In genomic region chr5:168088415-168089165, GRCh38 we compare ENCODE assay signal across 23 cellular contexts.
A peak's percentile ranks its signal among the peaks of the same experiment; 100 is the strongest.
DNase-seq lines count a peak whose midpoint lies in the region; ATAC-seq and TF ChIP-seq lines count a peak whose summit lies in the region.
"Had no signal": no experiment of that assay in that cellular context is flagged by ENCODE, and none has a peak within 500 bp of the region (broad histone marks: within the 10 kb centered on the region; RNA-seq: fewer than 3 reads in every experiment).

No MANE protein-coding gene starts in this region.

- H3K4me3 ChIP-seq in body of pancreas, result no peak overlapping the region
- H3K4me3 ChIP-seq: BLaER1 had no signal

- no peaks in the 10 kb centered on the region for H3K9me3 ChIP-seq in body of pancreas
- H3K9me3 ChIP-seq: BLaER1 had no signal

- H3K36me3 ChIP-seq in body of pancreas (replicated peaks in 1 of 2; ENCODE audit: insufficient read depth in 1 of 2, low read depth in 2 of 2), result no peaks in the 10 kb centered on the region

- TF ChIP-seq CTCF in body of pancreas (IDR thresholded peaks at IDR 0.05), result no peak

- DNase-seq in A172 (ENCODE audit: low spot score) (peak; percentile 35), LoVo (ENCODE audit: low spot score) (peak; percentile 53), amniotic epithelial cell (ENCODE audit: low read depth) (peak; percentile 56), sciatic nerve (ENCODE audit: low spot score) (no peak), dermis blood vessel endothelial cell (no peak), NCI-H1105 (lab: John Stamatoyannopoulos, UW) (no peak), body of pancreas (no peak), D341Med (ENCODE audit: low spot score) (no peak)
- DNase-seq: 8988T; CD4-positive, alpha-beta memory T cell; EL; HFFc6; KG1; NCI-H1092; NCI-H146; NCI-H2107; NCI-H510A; NCI-H748 treated with DMSO at 0.1 percent for 48 hours; PC-3; RPMI8226; SIG-M5 had no signal

- 72 to 82% methylated on average over 13 of the region's 13 CpGs for WGBS in body of pancreas, 2 donors

- no peaks in the 10 kb centered on the region for H3K27me3 ChIP-seq in body of pancreas
- H3K27me3 ChIP-seq: BLaER1 had no signal

- intact Hi-C loops in sciatic nerve (cut with DNase I) (loop anchor here (5.0 kb wide), 1 partner anchor 1719 kb away; no protein-coding TSS in a partner anchor), body of pancreas (cut with DNase I) (no loop called here)

- peaks cover 8% of the 10 kb centered on the region for H3K4me1 ChIP-seq in body of pancreas
- H3K4me1 ChIP-seq: BLaER1 had no signal

- ATAC-seq in sciatic nerve (peak; percentile 43), body of pancreas (no peak)
- ATAC-seq: PC-3, SK-N-SH treated with all-trans-retinoic acid at 6 μM for 48 hours had no signal

- TF ChIP-seq POLR2A in body of pancreas (IDR thresholded peaks at IDR 0.05), result no peak

- H3K27ac ChIP-seq in body of pancreas, result no peak overlapping the region
- H3K27ac ChIP-seq: BLaER1 had no signal

Comparison
In these comparisons a context has a peak if more than half of its experiments do, and no peak if none do; other contexts are left out.
1. DNase-seq: peak in A172 (single experiment), LoVo (single experiment) and amniotic epithelial cell (single experiment); none in sciatic nerve (single experiment), dermis blood vessel endothelial cell (single experiment), NCI-H1105 (single experiment), body of pancreas (0 of 4) and D341Med (single experiment).